Comparison of ENCODE assay signal across 8 cellular contexts in the genomic region with DNA sequence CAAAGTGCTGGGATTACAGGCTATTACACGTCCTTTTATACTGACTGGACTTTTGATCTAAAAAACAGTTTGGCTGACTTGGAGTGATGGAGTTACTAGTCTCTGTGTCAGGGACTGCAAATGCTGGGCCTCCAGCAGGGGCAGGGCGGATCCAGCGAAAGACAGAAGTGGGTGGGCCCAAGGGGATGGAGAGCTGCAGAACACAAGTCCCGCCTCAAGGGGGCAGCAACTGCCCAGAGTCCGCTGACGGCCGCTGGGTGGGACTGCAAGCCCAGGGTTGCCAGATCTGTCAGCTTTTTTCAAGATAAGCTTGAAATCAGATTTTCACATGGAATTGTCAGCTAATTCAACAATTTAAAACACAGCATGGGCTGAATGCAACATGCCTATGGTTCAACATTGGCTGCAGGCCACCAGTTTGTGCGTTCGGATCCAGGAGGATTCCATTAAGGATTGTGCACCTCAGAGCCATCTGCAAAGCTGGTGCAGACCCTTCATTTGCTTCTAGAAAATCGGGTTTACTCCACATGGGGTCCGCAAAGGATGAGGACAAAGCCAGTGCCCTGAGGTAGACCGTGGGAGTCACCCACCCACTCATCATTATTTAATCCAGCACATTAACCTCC. TPM values are rescaled to one million over a fixed set of nuclear protein-coding genes. Genes with fewer than 3 reads are reported as not detected.
DNase-seq lines count a peak whose midpoint lies in the region; ATAC-seq and TF ChIP-seq lines count a peak whose summit lies in the region.

No MANE protein-coding gene starts in this region.

- intact Hi-C loops in right lobe of liver (cut with DNase I), result loop anchor here (5.0 kb wide), 2 partner anchors 102 to 107 kb away; partner anchors contain the start of gene PAFAH2 (in 1 of the 2)

- H3K9me3 ChIP-seq in right lobe of liver, result no peaks in the 10 kb centered on the region

- H3K4me3 ChIP-seq in coronary artery, result peak overlapping the region; percentile 32
- no peak overlapping the region for H3K4me3 ChIP-seq in right lobe of liver

- peaks cover 0 to 13% (median 6%) of the 10 kb centered on the region in 4 donors for H3K4me1 ChIP-seq in right lobe of liver

- DNase-seq in HPDE6-E6E7 (ENCODE audit: extremely low spot score) (peak; percentile 96), NCI-H82 treated with DMSO at 0.1 percent for 48 hours (lab: John Stamatoyannopoulos, UW; ENCODE audit: unreplicated experiment) (peak; percentile 78), coronary artery (ENCODE audit: low spot score) (peak; percentile 91), right lobe of liver (peak; percentile 87 to 89 (median 87))
- DNase-seq in activated CD4-positive, alpha-beta T cell treated with anti-CD3 and anti-CD28 coated beads, Interleukin-2, amount 50 U/mL, for 24 hours (ENCODE audit: low read depth in 1 of 2, low spot score in 1 of 2), result peak; percentile 72 to 87
- peak; percentile 83 for DNase-seq in stimulated activated CD4-positive, alpha-beta T cell treated with anti-CD3 and anti-CD28 coated beads, Interleukin-4, amount 100 ng/mL, for 48 hours (ENCODE audit: low read depth in 2 of 2)

- H3K36me3 ChIP-seq in right lobe of liver, result no peaks in the 10 kb centered on the region

- H3K27ac ChIP-seq in C4-2B, result no peak overlapping the region
- peak overlapping the region in 1 of 2 donors; percentile 49 for H3K27ac ChIP-seq in coronary artery
- H3K27ac ChIP-seq in right lobe of liver, result no peak overlapping the region

- no peak for TF ChIP-seq POLR2A in right lobe of liver (IDR thresholded peaks at IDR 0.05)

- 10% methylated on average over 9 of the region's 12 CpGs for WGBS in right lobe of liver (ENCODE audit: insufficient coverage, low coverage, low lambda C conversion rate, missing lambda C conversion rate)

- no peaks in the 10 kb centered on the region for H3K27me3 ChIP-seq in right lobe of liver

- TF ChIP-seq CTCF in C4-2B (conservative IDR thresholded peaks at IDR 0.05), result peak; percentile 86
- TF ChIP-seq CTCF in coronary artery (IDR thresholded peaks at IDR 0.05), result peak; percentile 93
- peak; percentile 97 to 99 (median 98) for TF ChIP-seq CTCF in right lobe of liver (IDR thresholded peaks at IDR 0.05)

- ATAC-seq in GM19438 (IDR thresholded peaks at IDR 0.05; ENCODE audit: low read depth, unreplicated experiment) (peak; percentile 87), right lobe of liver (peak; percentile 97 to 100 (median 98))

RNA-seq across cellular contexts. Expression of gene STMN1, which starts 10.7 kb away (rescaled TPM):
- total RNA-seq in right lobe of liver, result 10 to 100 TPM in 1 of 6 experiments, 1 to 10 TPM in 5; 2.1 to 11.7 (median 6.8) TPM

RNA-seq across cellular contexts. Expression of gene PAQR7, which starts 20.0 kb away (rescaled TPM):
- 1 to 10 TPM in 5 of 6 experiments, under 1 TPM in 1; 0.74 to 4.8 (median 2.4) TPM for total RNA-seq in right lobe of liver

RNA-seq across cellular contexts. Expression of gene AUNIP, which starts 36.2 kb away (rescaled TPM):
- under 1 TPM in 2 of 6 experiments, not detected in 4; 0.43 to 0.56 TPM for total RNA-seq in right lobe of liver
